Comparison of ENCODE assay signal across 12 cellular contexts in genomic region chr13:108855737-108856387, GRCh38.
DNase-seq lines count a peak whose midpoint lies in the region; ATAC-seq and FAIRE-seq lines count a peak whose summit lies in the region.
"Had no signal": no experiment of that assay in that cellular context is flagged by ENCODE, and none has a peak within 500 bp of the region (broad histone marks: within the 10 kb centered on the region; RNA-seq: fewer than 3 reads in every experiment).

No MANE protein-coding gene starts in this region.

- intact Hi-C loops in Right ventricle myocardium inferior (cut with DNase I), result no loop called here

- DNase-seq in occipital lobe (lab: John Stamatoyannopoulos, UW), result no peak
- DNase-seq in glomerular visceral epithelial cell (ENCODE audit: extremely low spot score), result no peak
- DNase-seq in frontal cortex (ENCODE audit: low spot score in 2 of 2), result no peak
- no peak for DNase-seq in Right ventricle myocardium inferior (ENCODE audit: missing footprints)
- DNase-seq: effector memory CD4-positive, alpha-beta T cell; natural killer cell; stimulated activated naive CD8-positive, alpha-beta T cell treated with anti-CD3 and anti-CD28 coated beads, Interleukin-15, Interleukin-2, amounts not matched to agents 100 U/mL and 50 U/mL, for 24 hours had no signal

- H3K27me3 ChIP-seq in iPS-20b (ENCODE audit: insufficient read depth, low read length), result no peaks in the 10 kb centered on the region

- no peak for FAIRE-seq in frontal cortex (lab: Jason Lieb, UNC)

- peaks cover 21% of the 10 kb centered on the region for H3K4me1 ChIP-seq in iPS-20b (ENCODE audit: insufficient read depth, low read length)

- H3K27ac ChIP-seq in iPS-20b (ENCODE audit: low read length), result no peak overlapping the region
- H3K27ac ChIP-seq: SK-N-MC had no signal

- peak overlapping the region; percentile 41 for H3K4me3 ChIP-seq in iPS-20b (ENCODE audit: low read length)
- H3K4me3 ChIP-seq: SK-N-MC had no signal

- H3K9ac ChIP-seq in iPS-20b (ENCODE audit: low read depth, low read length), result peak overlapping the region; percentile 56; the same call in 1 of the 2 replicates

- ATAC-seq in GM18909 (IDR thresholded peaks at IDR 0.05; ENCODE audit: poor library complexity, unreplicated experiment) (peak; percentile 83), GM21737 (IDR thresholded peaks at IDR 0.05; ENCODE audit: unreplicated experiment) (peak; percentile 71), HG03135 (IDR thresholded peaks at IDR 0.05; ENCODE audit: unreplicated experiment) (peak; percentile 69), Right ventricle myocardium inferior (no peak)
- ATAC-seq: natural killer cell; stimulated activated naive CD8-positive, alpha-beta T cell treated with anti-CD3 and anti-CD28 coated beads, Interleukin-15, Interleukin-2, amounts not matched to agents 100 U/mL and 50 U/mL, for 24 hours had no signal

- H3K9me3 ChIP-seq in iPS-20b (ENCODE audit: insufficient read depth, low read depth, low read length), result no peaks in the 10 kb centered on the region; the same call in 1 of the 2 replicates

- H3K36me3 ChIP-seq in iPS-20b (ENCODE audit: insufficient read depth, low read depth, low read length), result no peaks in the 10 kb centered on the region
